In the genomic region with DNA sequence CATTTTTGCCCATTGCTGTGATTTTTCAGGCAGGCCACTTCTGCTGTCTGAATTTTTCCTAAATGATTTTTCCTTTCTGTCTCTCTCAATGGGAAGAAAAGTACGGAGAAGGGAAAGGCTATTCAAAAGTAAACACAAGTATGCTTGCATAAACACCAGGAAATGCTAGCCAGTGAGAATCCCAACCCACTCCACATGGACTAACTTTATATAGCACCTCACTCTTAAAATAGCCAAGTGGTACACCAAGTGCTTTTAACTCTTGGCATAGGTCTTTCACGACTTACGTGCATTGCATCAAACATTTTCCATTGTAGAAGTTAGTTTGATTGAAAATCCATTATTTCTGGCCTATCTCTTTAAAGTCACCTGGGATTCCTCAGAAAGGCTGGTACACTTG, we compare ENCODE assay signal across 6 cellular contexts.
"Had no signal": no experiment of that assay in that cellular context is flagged by ENCODE, and none has a peak within 500 bp of the region (broad histone marks: within the 10 kb centered on the region; RNA-seq: fewer than 3 reads in every experiment).

No MANE protein-coding gene starts in this region.

- DNase-seq: IMR-90, KBM-7, KG1 had no signal

- H3K27ac ChIP-seq: HL-60 had no signal

- ATAC-seq: HepG2, K562 had no signal

- H3K4me3 ChIP-seq: K562 had no signal
